Comparison of ENCODE assay signal across 12 cellular contexts in genomic region chr5:133265720-133266575, GRCh38.
A peak's percentile ranks its signal among the peaks of the same experiment; 100 is the strongest.
DNase-seq lines count a peak whose midpoint lies in the region; ATAC-seq lines count a peak whose summit lies in the region.
"Had no signal": no experiment of that assay in that cellular context is flagged by ENCODE, and none has a peak within 500 bp of the region (broad histone marks: within the 10 kb centered on the region; RNA-seq: fewer than 3 reads in every experiment).

No MANE protein-coding gene starts in this region.

- H3K9me3 Mint-ChIP-seq in naive thymus-derived CD4-positive, alpha-beta T cell = no peaks in the 10 kb centered on the region
- H3K9me3 Mint-ChIP-seq: activated naive CD4-positive, alpha-beta T cell treated with anti-CD3 and anti-CD28 coated beads for 36 hours had no signal

- no peaks in the 10 kb centered on the region for H3K36me3 Mint-ChIP-seq in naive thymus-derived CD4-positive, alpha-beta T cell

- H3K4me1 Mint-ChIP-seq in naive thymus-derived CD4-positive, alpha-beta T cell = peaks cover 0 to 6% (median 0%) of the 10 kb centered on the region in 7 donors
- H3K4me1 Mint-ChIP-seq: B cell had no signal

- peak; percentile 42 for DNase-seq in NOMO-1 treated with dmso at 0.1 percent for 144 hours (lab: John Stamatoyannopoulos, UW; ENCODE audit: unreplicated experiment)
- DNase-seq in naive thymus-derived CD4-positive, alpha-beta T cell = no peak
- DNase-seq in globus pallidus (ENCODE audit: low spot score) = no peak
- no peak for DNase-seq in GM19240 (ENCODE audit: insufficient read length, low spot score)
- no peak for DNase-seq in NCI-H1048 (lab: John Stamatoyannopoulos, UW)
- DNase-seq: activated naive CD4-positive, alpha-beta T cell treated with anti-CD3 and anti-CD28 coated beads for 36 hours; stimulated activated CD4-positive, alpha-beta T cell treated with anti-CD3 and anti-CD28 coated beads, Interleukin-2, amount 100 ng/mL, for 24 hours had no signal

- no peaks in the 10 kb centered on the region for H3K9me3 ChIP-seq in BLaER1
- H3K9me3 ChIP-seq in naive thymus-derived CD4-positive, alpha-beta T cell (ENCODE audit: control insufficient read depth in 2 of 3, low read length in 3 of 3) = no peaks in the 10 kb centered on the region

- H3K9ac ChIP-seq in BLaER1 = peak overlapping the region; percentile 8; the same call in 1 of the 2 replicates

- H3K4me3 Mint-ChIP-seq in naive thymus-derived CD4-positive, alpha-beta T cell = no peak overlapping the region
- H3K4me3 Mint-ChIP-seq: activated naive CD4-positive, alpha-beta T cell treated with anti-CD3 and anti-CD28 coated beads for 36 hours; B cell had no signal

- CTCF ChIA-PET in naive thymus-derived CD4-positive, alpha-beta T cell (lab: Charles Lee) = no interaction called here

- H3K27ac Mint-ChIP-seq in naive thymus-derived CD4-positive, alpha-beta T cell = no peak overlapping the region
- H3K27ac Mint-ChIP-seq: activated naive CD4-positive, alpha-beta T cell treated with anti-CD3 and anti-CD28 coated beads for 36 hours; B cell had no signal

- peaks cover 74% of the 10 kb centered on the region for H3K4me1 ChIP-seq in BLaER1
- no peaks in the 10 kb centered on the region for H3K4me1 ChIP-seq in naive thymus-derived CD4-positive, alpha-beta T cell (ENCODE audit: control insufficient read depth in 2 of 2, insufficient read depth in 2 of 2, low read length in 2 of 2)

- POLR2A ChIA-PET in naive thymus-derived CD4-positive, alpha-beta T cell (lab: Charles Lee) = no interaction called here

- no peaks in the 10 kb centered on the region for H4K20me1 ChIP-seq in BLaER1

- H3K4me2 ChIP-seq in BLaER1 = peak overlapping the region; percentile 79

- H3K4me3 ChIP-seq in BLaER1 = no peak overlapping the region
- no peak overlapping the region for H3K4me3 ChIP-seq in naive thymus-derived CD4-positive, alpha-beta T cell (ENCODE audit: low read length)

- no peaks in the 10 kb centered on the region for H3K27me3 ChIP-seq in BLaER1
- H3K27me3 ChIP-seq in naive thymus-derived CD4-positive, alpha-beta T cell (ENCODE audit: control insufficient read depth in 2 of 2, insufficient read depth in 2 of 2, low read length in 2 of 2) = no peaks in the 10 kb centered on the region

- intact Hi-C loops in naive thymus-derived CD4-positive, alpha-beta T cell (cut with micrococcal nuclease) = no loop called here

- peak; percentile 52 for ATAC-seq in GM19463 (IDR thresholded peaks at IDR 0.05; ENCODE audit: unreplicated experiment)
- ATAC-seq in naive thymus-derived CD4-positive, alpha-beta T cell = peak; percentile 22
- ATAC-seq in HG02938 (IDR thresholded peaks at IDR 0.05; ENCODE audit: unreplicated experiment) = no peak
- ATAC-seq: Right ventricle myocardium inferior had no signal

- peak overlapping the region; percentile 68 for H3K27ac ChIP-seq in BLaER1
- no peak overlapping the region for H3K27ac ChIP-seq in naive thymus-derived CD4-positive, alpha-beta T cell (ENCODE audit: low read depth, low read length)

- no peaks in the 10 kb centered on the region for H3K36me3 ChIP-seq in BLaER1
- H3K36me3 ChIP-seq in naive thymus-derived CD4-positive, alpha-beta T cell (ENCODE audit: control insufficient read depth in 2 of 3, insufficient read depth in 3 of 3, low read length in 3 of 3) = no peaks in the 10 kb centered on the region

- H3K27me3 Mint-ChIP-seq in naive thymus-derived CD4-positive, alpha-beta T cell = peaks cover 0 to 6% (median 0%) of the 10 kb centered on the region in 5 donors
